8 cellular contexts compared by ENCODE assay signal in the genomic region with DNA sequence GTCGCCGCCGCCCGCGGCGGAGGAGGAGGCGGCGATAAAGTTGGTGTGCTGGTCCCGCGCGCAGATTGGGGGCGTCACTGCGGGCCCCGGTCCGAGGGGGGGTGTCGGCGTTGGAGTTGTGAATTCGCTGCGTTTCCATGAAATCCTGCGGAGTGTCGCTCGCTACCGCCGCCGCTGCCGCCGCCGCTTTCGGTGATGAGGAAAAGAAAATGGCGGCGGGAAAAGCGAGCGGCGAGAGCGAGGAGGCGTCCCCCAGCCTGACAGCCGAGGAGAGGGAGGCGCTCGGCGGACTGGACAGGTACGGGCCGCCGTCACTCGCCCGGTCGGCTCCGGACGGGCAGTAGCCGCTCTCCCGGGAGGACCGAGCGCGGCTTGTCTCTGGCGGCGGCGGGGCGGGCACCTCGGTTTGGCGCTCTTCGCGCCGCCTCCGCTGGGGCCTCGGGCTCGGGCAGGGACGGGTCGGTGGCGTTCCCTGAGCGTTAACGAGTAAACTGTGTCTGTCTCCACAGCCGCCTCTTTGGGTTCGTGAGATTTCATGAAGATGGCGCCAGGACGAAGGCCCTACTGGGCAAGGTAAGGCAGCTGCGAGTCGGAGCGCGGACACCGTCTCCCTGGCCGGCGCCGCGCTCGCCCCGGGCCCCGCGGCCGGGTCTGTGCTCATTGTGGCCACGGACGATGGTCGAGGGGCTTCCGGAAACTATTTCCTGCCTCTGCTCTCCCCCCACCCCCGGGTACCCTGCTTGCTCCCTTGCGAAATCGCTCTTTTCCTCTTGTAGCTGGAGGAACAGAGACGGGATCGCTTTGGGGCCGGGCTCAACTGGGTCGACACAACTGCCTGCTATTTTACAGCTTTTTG. TPM values are rescaled to one million over a fixed set of nuclear protein-coding genes. Genes with fewer than 3 reads are reported as not detected.
A peak's percentile ranks its signal among the peaks of the same experiment; 100 is the strongest.
DNase-seq lines count a peak whose midpoint lies in the region; ATAC-seq and TF ChIP-seq lines count a peak whose summit lies in the region.

No MANE protein-coding gene starts in this region.

- H3K36me3 ChIP-seq in right lobe of liver: no peaks in the 10 kb centered on the region

- peak; percentile 9 to 27 (median 14) for ATAC-seq in right lobe of liver
- ATAC-seq in GM18858 (IDR thresholded peaks at IDR 0.05; ENCODE audit: unreplicated experiment): no peak

- H3K9me3 ChIP-seq in right lobe of liver: no peaks in the 10 kb centered on the region

- no peaks in the 10 kb centered on the region for H3K27me3 ChIP-seq in right lobe of liver

- TF ChIP-seq CTCF in GM20000 (IDR thresholded peaks at IDR 0.05; ENCODE audit: extremely low read depth, missing control alignments): no peak
- TF ChIP-seq CTCF in right lobe of liver (IDR thresholded peaks at IDR 0.05): no peak

- TF ChIP-seq POLR2A in right lobe of liver (IDR thresholded peaks at IDR 0.05): peak; percentile 22

- intact Hi-C loops in right lobe of liver (cut with DNase I): no loop called here

- peak overlapping the region; percentile 98 to 99 (median 98) for H3K27ac ChIP-seq in right lobe of liver

- 1% methylated on average over 16 of the region's 99 CpGs for whole genome bisulfite sequencing in right lobe of liver (ENCODE audit: insufficient coverage, low coverage, low lambda C conversion rate, missing lambda C conversion rate)

- peak overlapping the region; percentile 71 to 87 (median 81) for H3K4me3 ChIP-seq in right lobe of liver

- DNase-seq in Ammon's horn (ENCODE audit: low spot score): peak; percentile 28
- peak; percentile 36 for DNase-seq in GM20000 (ENCODE audit: low spot score)
- peak; percentile 2 for DNase-seq in NCI-H146 treated with DMSO at 0.1 percent for 48 hours (lab: John Stamatoyannopoulos, UW; ENCODE audit: unreplicated experiment)
- peak; percentile 39 for DNase-seq in activated CD4-positive, alpha-beta T cell treated with anti-CD3 and anti-CD28 coated beads, Interleukin-2, amount 50 U/mL, for 1 hour
- peak; percentile 44 for DNase-seq in dedifferentiated amniotic fluid mesenchymal stem cell (ENCODE audit: extremely low spot score)
- peak; percentile 56 to 79 (median 60) for DNase-seq in right lobe of liver
- DNase-seq in stimulated activated CD4-positive, alpha-beta T cell treated with anti-CD3 and anti-CD28 coated beads, Interleukin-4, amount 100 ng/mL, for 4 hours: peak; percentile 25 to 33

- peaks cover 0 to 24% (median 10%) of the 10 kb centered on the region in 4 donors for H3K4me1 ChIP-seq in right lobe of liver

RNA-seq across cellular contexts. Expression of a gene that starts 0.7 kb away (rescaled TPM):
- 10 to 100 TPM in 5 of 6 experiments, 1 to 10 TPM in 1; 7.1 to 20.9 (median 15.7) TPM for total RNA-seq in right lobe of liver

RNA-seq across cellular contexts. Expression of a gene that starts 29.8 kb away (rescaled TPM):
- total RNA-seq in right lobe of liver: not detected

Comparison
In these comparisons a context has a peak if more than half of its experiments do, and no peak if none do; other contexts are left out.
1. DNase-seq: peak in every context shown above with its lines; median percentile 60 in right lobe of liver; 44 in dedifferentiated amniotic fluid mesenchymal stem cell; 39 in activated CD4-positive, alpha-beta T cell treated with anti-CD3 and anti-CD28 coated beads, Interleukin-2, amount 50 U/mL, for 1 hour; 36 in GM20000; 29 in stimulated activated CD4-positive, alpha-beta T cell treated with anti-CD3 and anti-CD28 coated beads, Interleukin-4, amount 100 ng/mL, for 4 hours; 28 in Ammon's horn; 2 in NCI-H146 treated with DMSO at 0.1 percent for 48 hours.